ENCODE assay signal across 1 cellular context in genomic region chr5:123708074-123708806, GRCh38.
TF ChIP-seq lines count a peak whose summit lies in the region.

No MANE protein-coding gene starts in this region.

TF ChIP-seq in SK-N-SH, 30 proteins besides CTCF, POLR2A, EP300 and RAD21 (continued from another document):
- TF ChIP-seq REST (IDR thresholded peaks at IDR 0.05; ENCODE audit: low read depth, low read length) (no peak), MEF2A (IDR thresholded peaks at IDR 0.05; ENCODE audit: borderline replicate concordance, low read depth) (peak; percentile 53; the same call in 1 of the 2 replicates), GABPA (IDR thresholded peaks at IDR 0.05; ENCODE audit: low read depth) (no peak), USF2 (IDR thresholded peaks at IDR 0.05; ENCODE audit: borderline replicate concordance, low read depth, low read length) (no peak), ELF1 (IDR thresholded peaks at IDR 0.05) (no peak), SMC3 (IDR thresholded peaks at IDR 0.05; ENCODE audit: low read depth, low read length) (no peak), MXI1 (IDR thresholded peaks at IDR 0.05; ENCODE audit: low read depth, low read length) (no peak), JUND (IDR thresholded peaks at IDR 0.05) (peak; percentile 91), USF1 (IDR thresholded peaks at IDR 0.05; ENCODE audit: borderline replicate concordance, low read depth) (no peak), GATA2 (CRISPR knock-in tag; IDR thresholded peaks at IDR 0.05) (no peak), YY1 (IDR thresholded peaks at IDR 0.05; ENCODE audit: low read depth) (no peak), FOXM1 (IDR thresholded peaks at IDR 0.05; ENCODE audit: low read depth) (no peak), TAF1 (IDR thresholded peaks at IDR 0.05; ENCODE audit: borderline replicate concordance, low read depth, low read length) (no peak), POLR2AphosphoS5 (IDR thresholded peaks at IDR 0.05; ENCODE audit: low read depth, low read length) (peak; percentile 60; the same call in 1 of the 2 replicates)
